Comparison of ENCODE assay signal across 35 cellular contexts in the genomic region with DNA sequence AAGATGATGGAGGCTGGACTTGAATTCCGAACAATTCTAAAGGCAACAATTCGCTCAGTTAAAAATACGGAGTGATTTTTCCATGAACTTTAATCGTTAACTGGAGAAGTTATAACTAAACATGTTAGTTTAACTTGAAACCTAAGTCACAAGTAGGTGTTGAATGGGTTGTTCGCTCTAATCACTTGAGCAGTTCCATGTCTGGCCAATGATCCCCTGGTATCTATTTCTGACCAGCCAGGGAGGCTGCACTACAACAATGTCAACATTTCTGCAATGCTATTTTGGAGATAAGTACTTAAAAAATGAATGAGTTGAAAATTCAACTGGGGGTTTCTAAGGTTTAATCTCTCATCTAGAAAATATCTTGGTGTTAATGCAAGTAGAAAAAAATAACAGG.
DNase-seq lines count a peak whose midpoint lies in the region; ATAC-seq and TF ChIP-seq lines count a peak whose summit lies in the region.
"Had no signal": no experiment of that assay in that cellular context is flagged by ENCODE, and none has a peak within 500 bp of the region (broad histone marks: within the 10 kb centered on the region; RNA-seq: fewer than 3 reads in every experiment).

No MANE protein-coding gene starts in this region.

- DNase-seq in Right ventricle myocardium inferior (ENCODE audit: missing footprints) (no peak), cardiac septum (ENCODE audit: low spot score) (no peak), Right ventricle myocardium superior (no peak), right cardiac atrium (no peak), left ventricle myocardium superior (no peak), right atrium auricular region (ENCODE audit: low spot score) (no peak), NCI-H1930 (lab: John Stamatoyannopoulos, UW) (no peak)
- DNase-seq: 8988T; ACHN; AML-193; BE2C; C1 segment of cervical spinal cord; Caco-2; Calu3; CD4-positive, alpha-beta memory T cell; CD4-positive, alpha-beta T cell; CD4-positive, CD25-positive, alpha-beta regulatory T cell; CD8-positive, alpha-beta memory T cell; CD8-positive, alpha-beta T cell; COR-L47; DMS 273 treated with DMSO at 0.1 percent for 48 hours; DMS153; DMS53; DMS79; DMS79 treated with DMSO at 0.1 percent for 48 hours; DND-41; EL had no signal

- H3K9me3 Mint-ChIP-seq in nephron = no peaks in the 10 kb centered on the region
- H3K9me3 Mint-ChIP-seq: CD8-positive, alpha-beta memory T cell had no signal

- no peak for TF ChIP-seq CTCF in right atrium auricular region (IDR thresholded peaks at IDR 0.05)
- TF ChIP-seq CTCF in nephron (IDR thresholded peaks at IDR 0.05; ENCODE audit: unreplicated experiment in 3 of 3) = no peak

- H3K36me3 ChIP-seq in right atrium auricular region = no peaks in the 10 kb centered on the region
- H3K36me3 ChIP-seq: BE2C; BLaER1; BLaER1 treated with 17β-estradiol and CSF1 and Interleukin-3, amounts not matched to agents 10 nM and 100 nM had no signal

- H3K9me3 ChIP-seq in right cardiac atrium (ENCODE audit: control insufficient read depth, low read length) = no peaks in the 10 kb centered on the region
- H3K9me3 ChIP-seq in right atrium auricular region = no peaks in the 10 kb centered on the region
- H3K9me3 ChIP-seq: A549; BE2C; BLaER1; BLaER1 treated with 17β-estradiol and CSF1 and Interleukin-3, amounts not matched to agents 10 nM and 100 nM; Caco-2 had no signal

- peak; percentile 52 for ATAC-seq in Right ventricle myocardium inferior
- peak; percentile 65 for ATAC-seq in Right ventricle myocardium superior (ENCODE audit: poor library complexity)
- no peak for ATAC-seq in right cardiac atrium
- ATAC-seq in left ventricle myocardium superior = peak; percentile 70
- ATAC-seq: A549; CD8-positive, alpha-beta T cell had no signal

- H3K27ac Mint-ChIP-seq in nephron = peak overlapping the region in 2 of 3 experiments; percentile 4 to 44
- H3K27ac Mint-ChIP-seq: B cell; CD14-positive monocyte; CD4-positive, alpha-beta memory T cell; CD4-positive, alpha-beta T cell; CD4-positive, CD25-positive, alpha-beta regulatory T cell; CD8-positive, alpha-beta T cell had no signal

- H3K4me3 Mint-ChIP-seq in nephron = no peak overlapping the region
- H3K4me3 Mint-ChIP-seq: B cell; CD14-positive monocyte; CD4-positive, alpha-beta memory T cell; CD4-positive, alpha-beta T cell; CD4-positive, CD25-positive, alpha-beta regulatory T cell; CD8-positive, alpha-beta memory T cell; CD8-positive, alpha-beta T cell had no signal

- H3K27me3 ChIP-seq in right cardiac atrium (ENCODE audit: control insufficient read depth, insufficient read depth) = no peaks in the 10 kb centered on the region
- H3K27me3 ChIP-seq in right atrium auricular region = no peaks in the 10 kb centered on the region
- H3K27me3 ChIP-seq: BE2C; BLaER1; BLaER1 treated with 17β-estradiol and CSF1 and Interleukin-3, amounts not matched to agents 10 nM and 100 nM had no signal

- H3K27ac ChIP-seq in right cardiac atrium (ENCODE audit: low read length) (no peak overlapping the region), right atrium auricular region (no peak overlapping the region)
- H3K27ac ChIP-seq: 22Rv1; A549; BLaER1; BLaER1 treated with 17β-estradiol and CSF1 and Interleukin-3, amounts not matched to agents 10 nM and 100 nM; C4-2B had no signal

- H3K4me1 Mint-ChIP-seq in nephron = peaks cover 13% of the 10 kb centered on the region
- H3K4me1 Mint-ChIP-seq: CD14-positive monocyte had no signal

- H3K4me3 ChIP-seq in right cardiac atrium (ENCODE audit: low read length) (no peak overlapping the region), right atrium auricular region (no peak overlapping the region)
- H3K4me3 ChIP-seq: A549; BLaER1; BLaER1 treated with 17β-estradiol and CSF1 and Interleukin-3, amounts not matched to agents 10 nM and 100 nM had no signal

- intact Hi-C loops in Right ventricle myocardium inferior (cut with DNase I) (no loop called here), cardiac septum (cut with DNase I) (no loop called here), Right ventricle myocardium superior (cut with DNase I) (no loop called here), right cardiac atrium (cut with DNase I) (no loop called here), left ventricle myocardium superior (cut with micrococcal nuclease) (no loop called here)

- WGBS in right cardiac atrium = 80% methylated on average over 5 of the region's 5 CpGs

- peaks cover 5% of the 10 kb centered on the region for H3K27me3 Mint-ChIP-seq in nephron (ENCODE audit: low read depth)
- H3K27me3 Mint-ChIP-seq: B cell; CD4-positive, alpha-beta memory T cell; CD4-positive, alpha-beta T cell; CD4-positive, CD25-positive, alpha-beta regulatory T cell; CD8-positive, alpha-beta memory T cell had no signal

- H3K4me1 ChIP-seq in right cardiac atrium (ENCODE audit: control insufficient read depth, insufficient read depth, low read length) (peaks cover 6% of the 10 kb centered on the region), right atrium auricular region (peaks cover 0 to 6% of the 10 kb centered on the region in 2 donors)
- H3K4me1 ChIP-seq: A549; BLaER1; BLaER1 treated with 17β-estradiol and CSF1 and Interleukin-3, amounts not matched to agents 10 nM and 100 nM; Caco-2 had no signal

- H3K36me3 Mint-ChIP-seq in nephron (ENCODE audit: low read depth) = no peaks in the 10 kb centered on the region
- H3K36me3 Mint-ChIP-seq: CD14-positive monocyte had no signal

Comparison
In these comparisons a context has a peak if more than half of its experiments do, and no peak if none do; other contexts are left out.
1. ATAC-seq: peak in Right ventricle myocardium inferior (single experiment), Right ventricle myocardium superior (single experiment) and left ventricle myocardium superior (single experiment); none in right cardiac atrium (0 of 2).